1 cellular context compared by ENCODE assay signal in the genomic region with DNA sequence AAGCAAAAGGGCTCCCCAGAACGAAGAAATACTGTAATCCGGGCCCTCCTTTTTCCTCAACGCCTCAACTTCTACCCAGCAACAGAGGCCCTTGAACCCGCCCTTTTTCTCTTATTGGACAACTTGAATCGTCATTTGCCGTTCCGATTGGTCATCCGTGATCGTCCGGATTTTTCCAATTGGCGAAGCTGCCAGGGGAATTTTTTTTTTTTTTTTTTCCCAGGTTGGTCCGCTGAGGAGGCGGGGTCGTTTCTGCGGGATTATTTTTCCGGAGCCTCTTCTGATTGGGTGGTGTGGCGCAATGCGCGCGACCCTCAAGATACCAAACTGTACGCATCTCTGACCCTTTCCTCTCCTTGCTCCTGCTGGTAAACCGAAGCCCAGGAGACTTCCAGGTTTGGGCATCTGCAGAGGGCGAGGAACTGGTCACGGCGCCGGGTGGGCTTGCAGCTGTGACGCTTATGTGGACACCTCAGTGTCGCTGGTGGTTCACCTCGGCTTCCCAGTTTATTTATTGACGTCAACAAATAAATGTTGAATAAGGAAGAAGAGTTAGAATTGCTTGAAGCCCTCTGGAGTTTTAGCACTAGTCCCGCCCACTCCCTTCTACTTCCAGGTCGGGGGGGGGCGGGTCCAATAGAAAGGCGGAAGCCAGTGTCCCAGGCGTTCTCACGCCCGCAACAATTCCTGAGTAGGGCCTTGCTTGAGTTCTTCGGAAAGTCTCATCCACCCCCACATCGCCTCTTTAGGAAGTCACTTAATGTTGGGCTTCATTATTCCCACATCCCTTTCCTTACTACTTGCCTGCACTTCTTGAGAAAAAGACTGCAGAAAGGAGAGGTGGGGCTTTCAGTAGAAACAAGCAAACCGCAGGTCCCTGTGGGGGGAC.
TF ChIP-seq lines count a peak whose summit lies in the region.

A gene with protein sequence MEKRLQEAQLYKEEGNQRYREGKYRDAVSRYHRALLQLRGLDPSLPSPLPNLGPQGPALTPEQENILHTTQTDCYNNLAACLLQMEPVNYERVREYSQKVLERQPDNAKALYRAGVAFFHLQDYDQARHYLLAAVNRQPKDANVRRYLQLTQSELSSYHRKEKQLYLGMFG (plus strand): TSS at position 654 of the 889 bp plus-strand sequence. CDS start 363 bp downstream, outside the sequence.

TF ChIP-seq in HEK293, 187 proteins besides CTCF, POLR2A, EP300 and RAD21 (continued from another document):
- TF ChIP-seq, protein P1, sequence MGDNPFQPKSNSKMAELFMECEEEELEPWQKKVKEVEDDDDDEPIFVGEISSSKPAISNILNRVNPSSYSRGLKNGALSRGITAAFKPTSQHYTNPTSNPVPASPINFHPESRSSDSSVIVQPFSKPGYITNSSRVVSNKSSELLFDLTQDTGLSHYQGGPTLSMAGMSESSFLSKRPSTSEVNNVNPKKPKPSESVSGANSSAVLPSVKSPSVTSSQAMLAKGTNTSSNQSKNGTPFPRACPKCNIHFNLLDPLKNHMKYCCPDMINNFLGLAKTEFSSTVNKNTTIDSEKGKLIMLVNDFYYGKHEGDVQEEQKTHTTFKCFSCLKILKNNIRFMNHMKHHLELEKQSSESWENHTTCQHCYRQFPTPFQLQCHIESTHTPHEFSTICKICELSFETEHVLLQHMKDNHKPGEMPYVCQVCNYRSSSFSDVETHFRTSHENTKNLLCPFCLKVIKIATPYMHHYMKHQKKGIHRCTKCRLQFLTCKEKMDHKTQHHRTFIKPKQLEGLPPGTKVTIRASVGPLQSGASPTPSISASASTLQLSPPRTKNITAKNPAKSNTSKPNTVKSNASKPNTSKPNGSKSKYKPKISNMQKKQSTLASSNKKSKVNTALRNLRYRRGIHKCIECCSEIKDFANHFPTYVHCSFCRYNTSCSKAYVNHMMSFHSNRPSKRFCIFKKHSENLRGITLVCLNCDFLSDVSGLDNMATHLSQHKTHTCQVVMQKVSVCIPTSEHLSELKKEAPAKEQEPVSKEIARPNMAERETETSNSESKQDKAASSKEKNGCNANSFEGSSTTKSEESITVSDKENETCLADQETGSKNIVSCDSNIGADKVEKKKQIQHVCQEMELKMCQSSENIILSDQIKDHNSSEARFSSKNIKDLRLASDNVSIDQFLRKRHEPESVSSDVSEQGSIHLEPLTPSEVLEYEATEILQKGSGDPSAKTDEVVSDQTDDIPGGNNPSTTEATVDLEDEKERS (tag by site-specific recombination; IDR thresholded peaks at IDR 0.05): no peak
- TF ChIP-seq, protein P2, sequence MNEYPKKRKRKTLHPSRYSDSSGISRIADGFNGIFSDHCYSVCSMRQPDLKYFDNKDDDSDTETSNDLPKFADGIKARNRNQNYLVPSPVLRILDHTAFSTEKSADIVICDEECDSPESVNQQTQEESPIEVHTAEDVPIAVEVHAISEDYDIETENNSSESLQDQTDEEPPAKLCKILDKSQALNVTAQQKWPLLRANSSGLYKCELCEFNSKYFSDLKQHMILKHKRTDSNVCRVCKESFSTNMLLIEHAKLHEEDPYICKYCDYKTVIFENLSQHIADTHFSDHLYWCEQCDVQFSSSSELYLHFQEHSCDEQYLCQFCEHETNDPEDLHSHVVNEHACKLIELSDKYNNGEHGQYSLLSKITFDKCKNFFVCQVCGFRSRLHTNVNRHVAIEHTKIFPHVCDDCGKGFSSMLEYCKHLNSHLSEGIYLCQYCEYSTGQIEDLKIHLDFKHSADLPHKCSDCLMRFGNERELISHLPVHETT (tag by site-specific recombination; IDR thresholded peaks at IDR 0.05): no peak
- TF ChIP-seq ZNF623 (tag by site-specific recombination; IDR thresholded peaks at IDR 0.05) (no peak), KLF8 (tag by site-specific recombination; IDR thresholded peaks at IDR 0.05) (peak; percentile 44; the same call in 1 of the 2 replicates)
